Comparison of ENCODE assay signal across 40 cellular contexts in genomic region chr13:30031488-30031887, GRCh38.
"Had no signal": no experiment of that assay in that cellular context is flagged by ENCODE, and none has a peak within 500 bp of the region (broad histone marks: within the 10 kb centered on the region; RNA-seq: fewer than 3 reads in every experiment).

No MANE protein-coding gene starts in this region.

- H3K27me3 Mint-ChIP-seq: activated naive CD4-positive, alpha-beta T cell treated with anti-CD3 and anti-CD28 coated beads, Interleukin-2, amount 50 U/mL, for 24 hours; activated T-cell treated with anti-CD3 and anti-CD28 coated beads, Interleukin-2, amount 50 U/mL, for 24 hours; activated T-helper 17 cell treated with anti-CD3 and anti-CD28 coated beads, Interleukin-2, amount 50 U/mL, for 72 hours; central memory CD8-positive, alpha-beta T cell had no signal

- H3K4me3 Mint-ChIP-seq: activated naive CD4-positive, alpha-beta T cell treated with anti-CD3 and anti-CD28 coated beads for 36 hours; activated naive CD4-positive, alpha-beta T cell treated with anti-CD3 and anti-CD28 coated beads, Interleukin-2, amount 10 ng/mL, durations not matched to agents 7 days and 5 days; activated naive CD4-positive, alpha-beta T cell treated with anti-CD3 and anti-CD28 coated beads, Interleukin-2, amount 50 U/mL, for 24 hours; activated naive CD8-positive, alpha-beta T cell; activated naive CD8-positive, alpha-beta T cell treated with anti-CD3 and anti-CD28 coated beads for 36 hours; activated naive CD8-positive, alpha-beta T cell treated with anti-CD3 and anti-CD28 coated beads, Interleukin-2, amount 10 ng/mL, durations not matched to agents 7 days and 5 days; activated naive CD8-positive, alpha-beta T cell treated with anti-CD3 and anti-CD28 coated beads, Interleukin-2, amount 50 U/mL, for 24 hours; activated T-cell treated with anti-CD3 and anti-CD28 coated beads, Interleukin-2, amount 50 U/mL, for 24 hours; activated T-cell treated with anti-CD3 and anti-CD28 coated beads, Interleukin-2, amount 50 U/mL, for 4 hours; activated T-cell treated with anti-CD3 and anti-CD28 coated beads, Interleukin-2, amount 50 U/mL, for 72 hours; activated T-helper 1 cell treated with anti-CD3 and anti-CD28 coated beads, Interleukin-12 subunit alpha, Interleukin-12 subunit beta, Interleukin-2, Interleukin-4 antibody, amounts not matched to agents 30 ng/mL and 10 ng/mL and 1 ng/mL, durations not matched to agents 14 hours and 24 hours and 36 hours; activated T-helper 17 cell treated with anti-CD3 and anti-CD28 coated beads, Interleukin-2, amount 50 U/mL, for 72 hours; brain; central memory CD8-positive, alpha-beta T cell had no signal

- H3K9me3 Mint-ChIP-seq: activated naive CD4-positive, alpha-beta T cell treated with anti-CD3 and anti-CD28 coated beads for 36 hours; activated naive CD4-positive, alpha-beta T cell treated with anti-CD3 and anti-CD28 coated beads, Interleukin-2, amount 10 ng/mL, durations not matched to agents 7 days and 5 days; activated naive CD4-positive, alpha-beta T cell treated with anti-CD3 and anti-CD28 coated beads, Interleukin-2, amount 50 U/mL, for 24 hours; activated naive CD4-positive, alpha-beta T cell treated with anti-CD3 and anti-CD28 coated beads, Interleukin-2, amount 50 U/mL, for 72 hours; activated naive CD8-positive, alpha-beta T cell treated with anti-CD3 and anti-CD28 coated beads for 36 hours; activated naive CD8-positive, alpha-beta T cell treated with anti-CD3 and anti-CD28 coated beads, Interleukin-2, amount 10 ng/mL, durations not matched to agents 7 days and 5 days; activated naive CD8-positive, alpha-beta T cell treated with anti-CD3 and anti-CD28 coated beads, Interleukin-2, amount 50 U/mL, for 24 hours; activated T-cell treated with anti-CD3 and anti-CD28 coated beads, Interleukin-2, amount 50 U/mL, for 24 hours; activated T-cell treated with anti-CD3 and anti-CD28 coated beads, Interleukin-2, amount 50 U/mL, for 4 hours; activated T-cell treated with anti-CD3 and anti-CD28 coated beads, Interleukin-2, amount 50 U/mL, for 72 hours; activated T-helper 1 cell treated with anti-CD3 and anti-CD28 coated beads, Interleukin-12 subunit alpha, Interleukin-12 subunit beta, Interleukin-2, Interleukin-4 antibody, amounts not matched to agents 30 ng/mL and 10 ng/mL and 1 ng/mL, durations not matched to agents 14 hours and 24 hours and 36 hours; activated T-helper 17 cell treated with anti-CD3 and anti-CD28 coated beads, Interleukin-2, amount 50 U/mL, for 72 hours; activated T-helper 2 cell treated with anti-CD3 and anti-CD28 coated beads, Interferon-gamma antibody, Interleukin-2, Interleukin-4, amounts not matched to agents 10 μg/mL and 5 μg/mL and 100 μg/mL, durations not matched to agents 14 hours and 24 hours and 36 hours; brain; central memory CD8-positive, alpha-beta T cell had no signal

- H3K4me1 ChIP-seq: adrenal gland, ascending aorta, body of pancreas, breast epithelium had no signal

- H3K27me3 ChIP-seq: adrenal gland, ascending aorta, body of pancreas, brain microvascular endothelial cell, breast epithelium, cardiac muscle cell had no signal

- H3K4me3 ChIP-seq: adrenal gland, ascending aorta, body of pancreas, breast epithelium, cardiac muscle cell had no signal

- H3K27ac Mint-ChIP-seq: activated naive CD4-positive, alpha-beta T cell treated with anti-CD3 and anti-CD28 coated beads for 36 hours; activated naive CD4-positive, alpha-beta T cell treated with anti-CD3 and anti-CD28 coated beads, Interleukin-2, amount 10 ng/mL, durations not matched to agents 7 days and 5 days; activated naive CD4-positive, alpha-beta T cell treated with anti-CD3 and anti-CD28 coated beads, Interleukin-2, amount 50 U/mL, for 24 hours; activated naive CD4-positive, alpha-beta T cell treated with anti-CD3 and anti-CD28 coated beads, Interleukin-2, amount 50 U/mL, for 72 hours; activated naive CD8-positive, alpha-beta T cell; activated naive CD8-positive, alpha-beta T cell treated with anti-CD3 and anti-CD28 coated beads for 36 hours; activated naive CD8-positive, alpha-beta T cell treated with anti-CD3 and anti-CD28 coated beads, Interleukin-2, amount 10 ng/mL, durations not matched to agents 7 days and 5 days; activated naive CD8-positive, alpha-beta T cell treated with anti-CD3 and anti-CD28 coated beads, Interleukin-2, amount 50 U/mL, for 24 hours; activated T-cell treated with anti-CD3 and anti-CD28 coated beads, Interleukin-2, amount 50 U/mL, for 24 hours; activated T-cell treated with anti-CD3 and anti-CD28 coated beads, Interleukin-2, amount 50 U/mL, for 72 hours; activated T-helper 1 cell treated with anti-CD3 and anti-CD28 coated beads, Interleukin-12 subunit alpha, Interleukin-12 subunit beta, Interleukin-2, Interleukin-4 antibody, amounts not matched to agents 30 ng/mL and 10 ng/mL and 1 ng/mL, durations not matched to agents 14 hours and 24 hours and 36 hours; activated T-helper 17 cell treated with anti-CD3 and anti-CD28 coated beads, Interleukin-2, amount 50 U/mL, for 72 hours; activated T-helper 2 cell treated with anti-CD3 and anti-CD28 coated beads, Interferon-gamma antibody, Interleukin-2, Interleukin-4, amounts not matched to agents 10 μg/mL and 5 μg/mL and 100 μg/mL, durations not matched to agents 14 hours and 24 hours and 36 hours had no signal

- DNase-seq: activated effector memory CD4-positive, alpha-beta T cell treated with anti-CD3 and anti-CD28 coated beads, Interleukin-2, amount 50 U/mL, for 16 hours; activated effector memory CD4-positive, alpha-beta T cell treated with Interleukin-2 at 50 U/mL for 16 hours; activated gamma-delta T cell; activated gamma-delta T cell treated with Interleukin-2 at 50 U/mL for 16 hours; activated naive CD4-positive, alpha-beta T cell; activated naive CD4-positive, alpha-beta T cell treated with anti-CD3 and anti-CD28 coated beads for 36 hours; activated naive CD4-positive, alpha-beta T cell treated with anti-CD3 and anti-CD28 coated beads, Interleukin-2, amount 10 ng/mL, durations not matched to agents 7 days and 5 days; activated naive CD4-positive, alpha-beta T cell treated with anti-CD3 and anti-CD28 coated beads, Interleukin-2, amount 50 U/mL, for 16 hours; activated naive CD4-positive, alpha-beta T cell treated with Interleukin-2 at 50 U/mL for 16 hours; activated naive CD8-positive, alpha-beta T cell treated with anti-CD3 and anti-CD28 coated beads for 36 hours; activated naive CD8-positive, alpha-beta T cell treated with anti-CD3 and anti-CD28 coated beads, Interleukin-2, amount 10 ng/mL, durations not matched to agents 7 days and 5 days; activated naive CD8-positive, alpha-beta T cell treated with anti-CD3 and anti-CD28 coated beads, Interleukin-2, amount 50 U/mL, for 24 hours; activated T-cell treated with anti-CD3 and anti-CD28 coated beads, Interleukin-2, amount 50 U/mL, for 1 hour; activated T-cell treated with anti-CD3 and anti-CD28 coated beads, Interleukin-2, amount 50 U/mL, for 24 hours; activated T-cell treated with anti-CD3 and anti-CD28 coated beads, Interleukin-2, amount 50 U/mL, for 4 hours; activated T-cell treated with anti-CD3 and anti-CD28 coated beads, Interleukin-2, amount 50 U/mL, for 48 hours; activated T-cell treated with anti-CD3 and anti-CD28 coated beads, Interleukin-2, amount 50 U/mL, for 72 hours; adrenal gland; amniotic stem cell; amygdala; anterior cingulate cortex; aorta; body of pancreas; brain microvascular endothelial cell; caudate nucleus; central memory CD4-positive, alpha-beta T cell; cerebellar nuclear complex had no signal

- H3K4me1 Mint-ChIP-seq: activated naive CD4-positive, alpha-beta T cell treated with anti-CD3 and anti-CD28 coated beads, Interleukin-2, amount 10 ng/mL, durations not matched to agents 7 days and 5 days; activated naive CD4-positive, alpha-beta T cell treated with anti-CD3 and anti-CD28 coated beads, Interleukin-2, amount 50 U/mL, for 24 hours; activated naive CD8-positive, alpha-beta T cell treated with anti-CD3 and anti-CD28 coated beads for 36 hours; activated naive CD8-positive, alpha-beta T cell treated with anti-CD3 and anti-CD28 coated beads, Interleukin-2, amount 50 U/mL, for 24 hours; activated T-helper 17 cell treated with anti-CD3 and anti-CD28 coated beads, Interleukin-2, amount 50 U/mL, for 72 hours; central memory CD8-positive, alpha-beta T cell had no signal

- ATAC-seq: activated naive CD4-positive, alpha-beta T cell treated with anti-CD3 and anti-CD28 coated beads, Interleukin-2, amount 50 U/mL, for 72 hours; activated naive CD8-positive, alpha-beta T cell treated with anti-CD3 and anti-CD28 coated beads, Interleukin-2, amount 50 U/mL, for 24 hours; activated T-cell treated with anti-CD3 and anti-CD28 coated beads, Interleukin-2, amount 50 U/mL, for 4 hours; activated T-cell treated with anti-CD3 and anti-CD28 coated beads, Interleukin-2, amount 50 U/mL, for 72 hours; activated T-helper 17 cell treated with anti-CD3 and anti-CD28 coated beads, Interleukin-2, amount 50 U/mL, for 72 hours; body of pancreas had no signal

- H3K9me3 ChIP-seq: adrenal gland, ascending aorta, body of pancreas, breast epithelium had no signal

- H3K36me3 Mint-ChIP-seq: activated naive CD4-positive, alpha-beta T cell treated with anti-CD3 and anti-CD28 coated beads, Interleukin-2, amount 10 ng/mL, durations not matched to agents 7 days and 5 days; activated naive CD4-positive, alpha-beta T cell treated with anti-CD3 and anti-CD28 coated beads, Interleukin-2, amount 50 U/mL, for 24 hours; activated naive CD4-positive, alpha-beta T cell treated with anti-CD3 and anti-CD28 coated beads, Interleukin-2, amount 50 U/mL, for 72 hours; activated naive CD8-positive, alpha-beta T cell; activated naive CD8-positive, alpha-beta T cell treated with anti-CD3 and anti-CD28 coated beads for 36 hours; activated naive CD8-positive, alpha-beta T cell treated with anti-CD3 and anti-CD28 coated beads, Interleukin-2, amount 10 ng/mL, durations not matched to agents 7 days and 5 days; brain had no signal

- H3K36me3 ChIP-seq: adrenal gland, ascending aorta, brain microvascular endothelial cell, breast epithelium, cardiac muscle cell had no signal

- H3K27ac ChIP-seq: adrenal gland, ascending aorta, body of pancreas, brain microvascular endothelial cell, breast epithelium, cardiac muscle cell had no signal

- FAIRE-seq: astrocyte, bronchial epithelial cell had no signal
